In the genomic region with DNA sequence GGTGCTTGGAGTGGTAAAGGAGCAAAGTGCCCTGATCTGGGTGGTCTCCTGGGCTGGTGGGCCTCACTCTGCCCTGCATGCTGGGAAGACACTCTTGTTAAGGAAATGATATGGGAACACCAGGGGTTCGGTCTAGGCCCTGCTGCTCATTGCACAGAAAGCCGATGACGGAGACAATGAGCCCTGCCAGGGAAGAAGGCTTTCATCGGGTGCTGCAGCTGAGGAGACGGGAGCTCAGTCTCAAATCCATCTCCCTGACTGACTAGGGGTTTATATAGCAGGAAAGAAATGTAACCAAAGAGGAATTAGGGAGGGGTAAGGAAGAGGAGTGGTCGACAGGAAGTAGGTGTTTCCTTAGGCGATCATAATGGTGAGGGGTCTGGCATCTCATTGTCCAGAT, we compare ENCODE assay signal across 17 cellular contexts.
"Had no signal": no experiment of that assay in that cellular context is flagged by ENCODE, and none has a peak within 500 bp of the region (broad histone marks: within the 10 kb centered on the region; RNA-seq: fewer than 3 reads in every experiment).

No MANE protein-coding gene starts in this region.

- H3K36me3 ChIP-seq: heart right ventricle, right atrium auricular region, tibial artery, upper lobe of left lung, vagina had no signal

- FAIRE-seq: endometrium, frontal cortex had no signal

- ATAC-seq: esophagus mucosa; heart right ventricle; naive thymus-derived CD4-positive, alpha-beta T cell; stimulated activated memory B cell treated with anti-CD40 and anti-IgM and Interleukin-4, amounts not matched to agents 10 μg/mL and 1 μg/mL and 100 μg/mL, for 72 hours had no signal

- H3K27me3 ChIP-seq: right atrium auricular region, upper lobe of left lung, vagina had no signal

- H3K4me3 ChIP-seq: heart right ventricle, right atrium auricular region, tibial artery, upper lobe of left lung, vagina had no signal

- DNase-seq: effector memory CD4-positive, alpha-beta T cell; heart right ventricle; hypothalamus; kidney glomerular epithelial cell; mesendoderm; naive thymus-derived CD4-positive, alpha-beta T cell; stimulated activated CD4-positive, alpha-beta T cell treated with anti-CD3 and anti-CD28 coated beads, Interleukin-15, amount 100 ng/mL, for 24 hours; stimulated activated CD4-positive, alpha-beta T cell treated with anti-CD3 and anti-CD28 coated beads, Interleukin-1b, Interleukin-23, amount 100 ng/mL, for 48 hours; stimulated activated CD4-positive, alpha-beta T cell treated with anti-CD3 and anti-CD28 coated beads, Interleukin-4, amount 100 ng/mL, for 24 hours; tibial artery; upper lobe of left lung had no signal
